8 cellular contexts compared by ENCODE assay signal in genomic region chr6:106300944-106301343, GRCh38. TPM values are rescaled to one million over a fixed set of nuclear protein-coding genes. Genes with fewer than 3 reads are reported as not detected.
DNase-seq lines count a peak whose midpoint lies in the region; ATAC-seq and TF ChIP-seq lines count a peak whose summit lies in the region.

No MANE protein-coding gene starts in this region.

- H3K27ac ChIP-seq in neural progenitor cell, result no peak overlapping the region

- no peak for ATAC-seq in HG03439 (IDR thresholded peaks at IDR 0.05; ENCODE audit: unreplicated experiment)

- H3K4me2 ChIP-seq in neural progenitor cell, result no peak overlapping the region

- peak; percentile 63 for TF ChIP-seq CTCF in neural progenitor cell (IDR thresholded peaks at IDR 0.05)

- no peaks in the 10 kb centered on the region for H3K36me3 Mint-ChIP-seq in neural progenitor cell

- H3K79me2 ChIP-seq in neural progenitor cell (ENCODE audit: low read depth), result peaks cover 38% of the 10 kb centered on the region

- no peaks in the 10 kb centered on the region for H3K9me3 Mint-ChIP-seq in neural progenitor cell

- no peaks in the 10 kb centered on the region for H3K27me3 Mint-ChIP-seq in neural progenitor cell (ENCODE audit: insufficient read depth, low read depth)

- peak; percentile 44 for DNase-seq in DMS 273 (lab: John Stamatoyannopoulos, UW; ENCODE audit: unreplicated experiment)
- no peak for DNase-seq in DMS 273 treated with DMSO at 0.1 percent for 48 hours (lab: John Stamatoyannopoulos, UW)
- DNase-seq in NCI-H1694 treated with DMSO at 0.1 percent for 48 hours (lab: John Stamatoyannopoulos, UW), result peak; percentile 23
- DNase-seq in dermis microvascular lymphatic vessel endothelial cell (ENCODE audit: low read depth in 2 of 2), result peak; percentile 16 to 48
- peak; percentile 11 for DNase-seq in neural progenitor cell (ENCODE audit: low spot score)
- no peak for DNase-seq in H7
- DNase-seq in SIG-M5 (lab: John Stamatoyannopoulos, UW), result no peak

- H3K4me3 ChIP-seq in neural progenitor cell, result no peak overlapping the region
- no peak overlapping the region for H3K4me3 ChIP-seq in H7 (ENCODE audit: insufficient read depth, low read depth, low read length)

- H3K4me1 Mint-ChIP-seq in neural progenitor cell, result no peaks in the 10 kb centered on the region

- no peaks in the 10 kb centered on the region for H3F3A ChIP-seq in neural progenitor cell (ENCODE audit: low read depth)

- peaks cover 5% of the 10 kb centered on the region for H4K20me1 ChIP-seq in neural progenitor cell (ENCODE audit: low read depth)

- H3K27me3 ChIP-seq in neural progenitor cell (no peaks in the 10 kb centered on the region), H7 (ENCODE audit: control insufficient read depth, insufficient read depth, low read length) (no peaks in the 10 kb centered on the region)

- H3K9me3 ChIP-seq in neural progenitor cell (ENCODE audit: low read depth), result no peaks in the 10 kb centered on the region

- H3K36me3 ChIP-seq in neural progenitor cell, result no peaks in the 10 kb centered on the region
- H3K36me3 ChIP-seq in H7 (replicated peaks; ENCODE audit: control insufficient read depth, insufficient read depth, low read length), result no peaks in the 10 kb centered on the region

- no peak overlapping the region for H3K4me3 Mint-ChIP-seq in neural progenitor cell

- no peak overlapping the region for H3K9ac ChIP-seq in neural progenitor cell

- no peak overlapping the region for H2AFZ ChIP-seq in neural progenitor cell (replicated peaks)

- no peak overlapping the region for H3K27ac Mint-ChIP-seq in neural progenitor cell

- no peaks in the 10 kb centered on the region for H3K4me1 ChIP-seq in neural progenitor cell

RNA-seq across cellular contexts. Expression of gene ATG5, which starts 24.6 kb away (rescaled TPM):
- total RNA-seq in dermis microvascular lymphatic vessel endothelial cell (44.9 and 49.9 TPM in 2 replicates), neural progenitor cell (ENCODE audit: low replicate concordance) (31.7 and 45.0 TPM in 2 replicates)
- 37.5 and 47.3 TPM in 2 replicates for total RNA-seq in H7 (2014; rRNA removed; shearing (Covaris generic))

RNA-seq across cellular contexts. Expression of gene CRYBG1, which starts 59.6 kb away (rescaled TPM):
- total RNA-seq in dermis microvascular lymphatic vessel endothelial cell (4.2 and 7.6 TPM in 2 replicates), neural progenitor cell (ENCODE audit: low replicate concordance) (0.06 and 0.40 TPM in 2 replicates)
- 0.66 and 1.3 TPM in 2 replicates for total RNA-seq in H7 (2014; rRNA removed; shearing (Covaris generic))

Comparison
In these comparisons a context has a peak if more than half of its experiments do, and no peak if none do; other contexts are left out.
1. DNase-seq: peak in DMS 273 (single experiment), NCI-H1694 treated with DMSO at 0.1 percent for 48 hours (single experiment), dermis microvascular lymphatic vessel endothelial cell (2 of 2) and neural progenitor cell (single experiment); none in DMS 273 treated with DMSO at 0.1 percent for 48 hours (single experiment), H7 (single experiment) and SIG-M5 (single experiment).